9 cellular contexts compared by ENCODE assay signal in the genomic region with DNA sequence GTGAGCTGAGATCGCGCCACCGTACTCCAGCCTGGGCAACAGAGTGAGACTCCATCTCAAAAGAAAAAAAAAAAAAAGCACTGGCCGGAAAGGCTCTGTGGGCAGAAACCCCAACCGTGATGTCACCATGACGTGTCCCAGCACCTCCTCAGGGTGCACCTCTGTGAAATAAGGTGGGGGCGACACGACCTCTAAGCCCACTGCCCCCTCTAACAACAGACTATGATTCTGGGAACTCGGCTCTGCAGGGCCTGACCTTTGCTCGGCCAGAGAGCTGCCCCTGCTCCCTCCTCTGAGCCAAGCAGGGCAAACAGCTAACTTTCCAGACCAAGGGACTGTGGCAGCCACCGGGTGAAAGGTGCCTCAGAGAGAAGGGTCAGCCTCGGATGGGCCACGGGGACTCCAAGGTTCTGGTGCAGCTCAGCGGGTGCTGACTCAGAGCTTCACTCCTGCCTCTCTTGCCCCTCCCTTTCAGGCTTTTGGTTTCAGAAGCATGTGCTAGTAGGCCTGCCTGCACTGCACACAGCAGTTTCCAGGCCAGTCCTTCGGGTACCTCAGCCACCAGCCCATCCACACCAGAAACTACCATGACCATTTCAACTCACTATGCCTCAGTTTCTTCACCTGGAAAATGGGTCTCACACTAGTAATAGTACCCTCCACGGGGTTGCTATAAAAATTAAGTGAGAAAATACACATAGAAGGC. TPM values are rescaled to one million over a fixed set of nuclear protein-coding genes. Genes with fewer than 3 reads are reported as not detected.
A peak's percentile ranks its signal among the peaks of the same experiment; 100 is the strongest.
DNase-seq lines count a peak whose midpoint lies in the region; ATAC-seq and TF ChIP-seq lines count a peak whose summit lies in the region.
"Had no signal": no experiment of that assay in that cellular context is flagged by ENCODE, and none has a peak within 500 bp of the region (broad histone marks: within the 10 kb centered on the region; RNA-seq: fewer than 3 reads in every experiment).

No MANE protein-coding gene starts in this region.

- peaks cover 58 to 60% of the 10 kb centered on the region in 2 donors for H3K4me1 ChIP-seq in naive thymus-derived CD4-positive, alpha-beta T cell (ENCODE audit: control insufficient read depth in 2 of 2, insufficient read depth in 2 of 2, low read length in 2 of 2)
- H3K4me1 ChIP-seq in A673 (ENCODE audit: insufficient read depth, low read length, poor library complexity, severe bottlenecking): peaks cover 22% of the 10 kb centered on the region

- H3K4me3 Mint-ChIP-seq in activated B cell treated with CpG ODN at 0.5 μM for 24 hours (peak overlapping the region; percentile 57), type B pancreatic cell (peak overlapping the region; percentile 49)
- H3K4me3 Mint-ChIP-seq in naive thymus-derived CD4-positive, alpha-beta T cell: peak overlapping the region in 7 of 10 donors; percentile 33 to 96 (median 85)

- CTCF ChIA-PET in activated B cell treated with CpG ODN at 0.5 μM for 24 hours (lab: Charles Lee): interaction anchor here (0.8 to 11.6 kb wide), 4 partner anchors 11 to 72 kb away, joined by 3 to 138 read pairs (median 4); a partner anchor contains a TSS
- CTCF ChIA-PET in naive thymus-derived CD4-positive, alpha-beta T cell (lab: Charles Lee): interaction anchor here (2.1 to 3.3 kb wide), 2 partner anchors 9 to 12 kb away, joined by 5 to 18 read pairs; no protein-coding TSS in a partner anchor
- CTCF ChIA-PET in A673 (lab: Charles Lee): interaction anchor here (0.6 kb wide), 1 partner anchor 111 kb away, joined by 3 read pairs; no protein-coding TSS in a partner anchor

- no peaks in the 10 kb centered on the region for H3K27me3 ChIP-seq in naive thymus-derived CD4-positive, alpha-beta T cell (ENCODE audit: control insufficient read depth in 2 of 2, insufficient read depth in 2 of 2, low read length in 2 of 2)
- no peaks in the 10 kb centered on the region for H3K27me3 ChIP-seq in A673 (replicated peaks; ENCODE audit: insufficient read depth, low read depth, low read length, poor library complexity)

- H3K27ac ChIP-seq in naive thymus-derived CD4-positive, alpha-beta T cell (ENCODE audit: low read depth, low read length): peak overlapping the region; percentile 93
- H3K27ac ChIP-seq in A673 (ENCODE audit: low read depth, low read length, poor library complexity, severe bottlenecking): no peak overlapping the region
- H3K27ac ChIP-seq: HL-60 had no signal

- H3K9me3 ChIP-seq in naive thymus-derived CD4-positive, alpha-beta T cell (ENCODE audit: control insufficient read depth in 2 of 3, low read length in 3 of 3): no peaks in the 10 kb centered on the region
- no peaks in the 10 kb centered on the region for H3K9me3 ChIP-seq in A673 (ENCODE audit: low read depth, low read length, poor library complexity, severe bottlenecking)

- H3K36me3 ChIP-seq in naive thymus-derived CD4-positive, alpha-beta T cell (ENCODE audit: control insufficient read depth in 2 of 3, insufficient read depth in 3 of 3, low read length in 3 of 3): peaks cover 10 to 37% (median 17%) of the 10 kb centered on the region in 3 experiments
- no peaks in the 10 kb centered on the region for H3K36me3 ChIP-seq in A673 (ENCODE audit: insufficient read depth, low read length, poor library complexity, severe bottlenecking)

- H3K9me3 Mint-ChIP-seq in activated B cell treated with CpG ODN at 0.5 μM for 24 hours: no peaks in the 10 kb centered on the region
- no peaks in the 10 kb centered on the region for H3K9me3 Mint-ChIP-seq in naive thymus-derived CD4-positive, alpha-beta T cell
- no peaks in the 10 kb centered on the region for H3K9me3 Mint-ChIP-seq in type B pancreatic cell

- H3K4me3 ChIP-seq in naive thymus-derived CD4-positive, alpha-beta T cell (ENCODE audit: low read length): peak overlapping the region; percentile 1
- no peak overlapping the region for H3K4me3 ChIP-seq in A673 (ENCODE audit: low read depth, low read length, poor library complexity, severe bottlenecking)

- peak overlapping the region; percentile 94 for H3K27ac Mint-ChIP-seq in activated B cell treated with CpG ODN at 0.5 μM for 24 hours
- H3K27ac Mint-ChIP-seq in naive thymus-derived CD4-positive, alpha-beta T cell: peak overlapping the region; percentile 95 to 99 (median 99)
- peak overlapping the region; percentile 100 for H3K27ac Mint-ChIP-seq in type B pancreatic cell

- H3K36me3 Mint-ChIP-seq in activated B cell treated with CpG ODN at 0.5 μM for 24 hours (ENCODE audit: low read depth) (peaks cover 39% of the 10 kb centered on the region), type B pancreatic cell (peaks cover 7% of the 10 kb centered on the region)
- H3K36me3 Mint-ChIP-seq in naive thymus-derived CD4-positive, alpha-beta T cell: peaks cover 0 to 26% (median 4%) of the 10 kb centered on the region in 5 donors

- intact Hi-C loops in activated B cell treated with CpG ODN at 0.5 μM for 24 hours (cut with micrococcal nuclease) (no loop called here), A673 (cut with micrococcal nuclease; ENCODE audit: unreplicated experiment) (no loop called here)
- intact Hi-C loops in naive thymus-derived CD4-positive, alpha-beta T cell (cut with micrococcal nuclease): loop anchor here (1.0 to 10.0 kb wide), 3 partner anchors 8 to 971 kb away; a partner anchor contains a TSS

- POLR2A ChIA-PET in activated B cell treated with CpG ODN at 0.5 μM for 24 hours (lab: Charles Lee) (interaction anchor here (0.5 to 4.7 kb wide), 5 partner anchors 10 to 116 kb away, joined by 3 to 56 read pairs (median 19); a partner anchor contains a TSS), A673 (lab: Charles Lee; ENCODE audit: low non-redundant PET) (no interaction called here)
- POLR2A ChIA-PET in naive thymus-derived CD4-positive, alpha-beta T cell (lab: Charles Lee): interaction anchor here (0.7 to 6.8 kb wide), 5 partner anchors 10 to 112 kb away, joined by 3 to 125 read pairs (median 3); a partner anchor contains a TSS

- H3K4me1 Mint-ChIP-seq in activated B cell treated with CpG ODN at 0.5 μM for 24 hours (peaks cover 71% of the 10 kb centered on the region), type B pancreatic cell (ENCODE audit: unreplicated experiment) (peaks cover 23% of the 10 kb centered on the region)
- H3K4me1 Mint-ChIP-seq in naive thymus-derived CD4-positive, alpha-beta T cell: peaks cover 43 to 80% (median 64%) of the 10 kb centered on the region in 7 donors

- BruUV-seq in A673 (replicated peaks; lab: Mats Ljungman, UMichigan): no TSS peak

- DNase-seq in GM03348 (ENCODE audit: low spot score): peak; percentile 81
- no peak for DNase-seq in activated B cell treated with CpG ODN at 0.5 μM for 24 hours
- peak; percentile 47 for DNase-seq in central memory CD4-positive, alpha-beta T cell
- peak in 1 of 9 donors; percentile 63 for DNase-seq in naive thymus-derived CD4-positive, alpha-beta T cell
- DNase-seq in type B pancreatic cell (ENCODE audit: extremely low spot score, unreplicated experiment): no peak
- DNase-seq in A673 (ENCODE audit: low spot score): no peak

- ATAC-seq in HG02870 (IDR thresholded peaks at IDR 0.05; ENCODE audit: unreplicated experiment) (peak; percentile 66), activated B cell treated with CpG ODN at 0.5 μM for 24 hours (ENCODE audit: low read depth) (peak; percentile 25), GM21360 (IDR thresholded peaks at IDR 0.05; ENCODE audit: unreplicated experiment) (no peak)
- ATAC-seq in naive thymus-derived CD4-positive, alpha-beta T cell: no peak

- H3K27me3 Mint-ChIP-seq in activated B cell treated with CpG ODN at 0.5 μM for 24 hours (no peaks in the 10 kb centered on the region), type B pancreatic cell (no peaks in the 10 kb centered on the region)
- no peaks in the 10 kb centered on the region for H3K27me3 Mint-ChIP-seq in naive thymus-derived CD4-positive, alpha-beta T cell

- TF ChIP-seq CTCF in activated B cell treated with CpG ODN at 0.5 μM for 24 hours (IDR thresholded peaks at IDR 0.05): no peak
- no peak for TF ChIP-seq CTCF in type B pancreatic cell (conservative IDR thresholded peaks at IDR 0.05)
- TF ChIP-seq CTCF in A673 (conservative IDR thresholded peaks at IDR 0.05; ENCODE audit: low read depth, low read length): no peak

RNA-seq across cellular contexts. Expression of a gene that starts 8.0 kb away (rescaled TPM):
- total RNA-seq in activated B cell treated with CpG ODN at 0.5 μM for 24 hours (40.7 and 45.0 TPM in 2 replicates), type B pancreatic cell (ENCODE audit: low replicate concordance) (94.5 and 303 TPM in 2 replicates), A673 (2021) (40.2 and 43.9 TPM in 2 replicates)
- total RNA-seq in naive thymus-derived CD4-positive, alpha-beta T cell: 100 to 1,000 TPM in 2 of 5 experiments, 10 to 100 TPM in 3; 51.7 to 112 (median 83.8) TPM
- 100 to 1,000 TPM in 1 of 2 donors, 10 to 100 TPM in 1; 92.4 to 115 TPM for polyA plus RNA-seq in naive thymus-derived CD4-positive, alpha-beta T cell

RNA-seq across cellular contexts. Expression of a gene that starts 13.9 kb away (rescaled TPM):
- total RNA-seq in activated B cell treated with CpG ODN at 0.5 μM for 24 hours (21.0 and 23.7 TPM in 2 replicates), type B pancreatic cell (ENCODE audit: low replicate concordance) (58.4 and 66.4 TPM in 2 replicates), A673 (2021) (36.7 and 44.9 TPM in 2 replicates)
- total RNA-seq in naive thymus-derived CD4-positive, alpha-beta T cell: 10 to 100 TPM; 18.5 to 38.4 (median 25.2) TPM
- polyA plus RNA-seq in naive thymus-derived CD4-positive, alpha-beta T cell: 100 to 1,000 TPM in 1 of 2 donors, 10 to 100 TPM in 1; 92.2 to 108 TPM

RNA-seq across cellular contexts. Expression of a gene that starts 14.3 kb away (rescaled TPM):
- total RNA-seq in activated B cell treated with CpG ODN at 0.5 μM for 24 hours (63.4 and 63.6 TPM in 2 replicates), type B pancreatic cell (ENCODE audit: low replicate concordance) (82.2 and 97.8 TPM in 2 replicates), A673 (2021) (74.7 and 78.8 TPM in 2 replicates)
- total RNA-seq in naive thymus-derived CD4-positive, alpha-beta T cell: 10 to 100 TPM; 54.1 to 67.0 (median 61.2) TPM
- 100 to 1,000 TPM in 1 of 2 donors, 10 to 100 TPM in 1; 98.6 to 108 TPM for polyA plus RNA-seq in naive thymus-derived CD4-positive, alpha-beta T cell

RNA-seq across cellular contexts. Expression of a gene that starts 23.4 kb away (rescaled TPM):
- total RNA-seq in activated B cell treated with CpG ODN at 0.5 μM for 24 hours: 0.67 and 0.81 TPM in 2 replicates
- 10 to 100 TPM in 1 of 5 experiments, 1 to 10 TPM in 3, under 1 TPM in 1; 0.80 to 12.9 (median 1.9) TPM for total RNA-seq in naive thymus-derived CD4-positive, alpha-beta T cell
- under 1 TPM; 0.15 to 0.27 TPM for polyA plus RNA-seq in naive thymus-derived CD4-positive, alpha-beta T cell
- 2.1 and 5.7 TPM in 2 replicates for total RNA-seq in type B pancreatic cell (ENCODE audit: low replicate concordance)
- 0.30 and 0.46 TPM in 2 replicates for total RNA-seq in A673 (2021)

Comparison
In these comparisons a context has a peak if more than half of its experiments do, and no peak if none do; other contexts are left out.
1. DNase-seq: peak in GM03348 (single experiment) and central memory CD4-positive, alpha-beta T cell (single experiment); none in activated B cell treated with CpG ODN at 0.5 μM for 24 hours (single experiment), type B pancreatic cell (single experiment) and A673 (single experiment).
2. ATAC-seq: peak in HG02870 (single experiment) and activated B cell treated with CpG ODN at 0.5 μM for 24 hours (single experiment); none in naive thymus-derived CD4-positive, alpha-beta T cell (single experiment) and GM21360 (single experiment).
3. intact Hi-C loops: an anchor here in naive thymus-derived CD4-positive, alpha-beta T cell (1.0 to 10.0 kb wide); none called in activated B cell treated with CpG ODN at 0.5 μM for 24 hours and A673.
4. Peak in every context shown above with its lines, with median percentiles within 50 percentile points of each other: H3K27ac Mint-ChIP-seq and H3K4me3 Mint-ChIP-seq.